11 cellular contexts compared by ENCODE assay signal in the genomic region with DNA sequence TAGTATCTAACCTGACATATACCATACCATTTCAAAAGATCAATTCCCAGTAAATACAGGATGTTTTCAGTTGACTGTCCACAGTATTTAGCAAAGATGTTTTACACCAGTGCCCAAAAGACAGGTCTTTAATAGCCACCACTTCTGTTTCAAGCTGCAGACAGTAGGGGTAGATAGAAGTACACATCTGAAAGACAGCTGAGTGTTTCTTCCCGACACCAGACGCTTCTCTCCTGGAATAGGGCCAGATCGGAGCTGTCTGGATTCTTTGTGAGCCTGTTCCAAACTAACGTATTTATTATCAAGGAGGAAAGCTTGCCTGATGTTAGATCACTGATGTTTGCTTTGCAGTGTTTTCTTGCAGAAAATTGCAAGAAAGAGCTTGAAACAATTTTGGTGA.
DNase-seq lines count a peak whose midpoint lies in the region; ATAC-seq and TF ChIP-seq lines count a peak whose summit lies in the region.
"Had no signal": no experiment of that assay in that cellular context is flagged by ENCODE, and none has a peak within 500 bp of the region (broad histone marks: within the 10 kb centered on the region; RNA-seq: fewer than 3 reads in every experiment).

No MANE protein-coding gene starts in this region.

- no peak overlapping the region for H3K27ac ChIP-seq in GM23338 (ENCODE audit: low read depth)
- peak overlapping the region; percentile 14 to 98; a peak in 3 of 4 replicates for H3K27ac ChIP-seq in SK-N-SH (ENCODE audit: low read depth in 2 of 2, low read length in 1 of 2)

- TF ChIP-seq CTCF in GM23338 (conservative IDR thresholded peaks at IDR 0.05; ENCODE audit: low read depth in 2 of 2) (peak in 1 of 2 experiments; percentile 40; a peak in 2 of 4 replicates), SK-N-SH (IDR thresholded peaks at IDR 0.05) (peak; percentile 58), GM20000 (IDR thresholded peaks at IDR 0.05; ENCODE audit: extremely low read depth, missing control alignments) (no peak)

- 0 out of 2 replicates have a peak overlapping the region, but pooled peaks have one; percentile 22 for H3K9ac ChIP-seq in SK-N-SH

- H3K4me3 Mint-ChIP-seq in GM23338, result no peak overlapping the region
- no peak overlapping the region for H3K4me3 Mint-ChIP-seq in naive thymus-derived CD8-positive, alpha-beta T cell

- peak; percentile 94 for TF ChIP-seq RAD21 in SK-N-SH (IDR thresholded peaks at IDR 0.05; ENCODE audit: low read length)

- H3K9me3 ChIP-seq in SK-N-SH, result no peaks in the 10 kb centered on the region
- H3K9me3 ChIP-seq: HAP-1 had no signal

- H3K4me3 ChIP-seq in GM23338 (no peak overlapping the region), SK-N-SH (ENCODE audit: low read depth in 2 of 2, low read length in 1 of 2) (peak overlapping the region in 1 of 2 experiments; percentile 34; a peak in 1 of 4 replicates)
- H3K4me3 ChIP-seq: HAP-1 had no signal

- H4K20me1 ChIP-seq in GM23338 (replicated peaks; ENCODE audit: insufficient read depth) (no peaks in the 10 kb centered on the region), SK-N-SH (ENCODE audit: insufficient read depth) (no peaks in the 10 kb centered on the region)

- H3K79me2 ChIP-seq in GM23338 (replicated peaks; ENCODE audit: insufficient read depth) (no peaks in the 10 kb centered on the region), SK-N-SH (ENCODE audit: insufficient read depth) (no peaks in the 10 kb centered on the region)

- POLR2A ChIA-PET in SK-N-SH (lab: Yijun Ruan, JAX), result interaction anchor here (0.8 to 1.8 kb wide), 4 partner anchors 135 to 796 kb away, joined by 3 to 6 read pairs (median 4); partner anchors contain the start of genes AZI2, RBMS3 and ZCWPW2
- POLR2A ChIA-PET in naive thymus-derived CD8-positive, alpha-beta T cell (lab: Charles Lee), result no interaction called here

- H3K36me3 ChIP-seq in GM23338 (ENCODE audit: insufficient read depth) (no peaks in the 10 kb centered on the region), SK-N-SH (replicated peaks in 1 of 2; ENCODE audit: control insufficient read depth in 1 of 2, insufficient read depth in 2 of 2, low read length in 1 of 2) (no peaks in the 10 kb centered on the region)
- H3K36me3 ChIP-seq: HAP-1 had no signal

- DNase-seq in GM23338 (ENCODE audit: low spot score), result peak; percentile 23
- peak; percentile 55 for DNase-seq in SK-N-SH
- DNase-seq in glomerular visceral epithelial cell (ENCODE audit: extremely low spot score), result peak; percentile 67
- DNase-seq in pulmonary artery endothelial cell (ENCODE audit: low read depth, low spot score), result peak; percentile 13
- no peak for DNase-seq in GM20000 (ENCODE audit: low spot score)
- no peak for DNase-seq in naive thymus-derived CD8-positive, alpha-beta T cell
- DNase-seq: activated naive CD4-positive, alpha-beta T cell treated with anti-CD3 and anti-CD28 coated beads, Interleukin-2, amount 50 U/mL, for 16 hours; stimulated activated CD4-positive, alpha-beta T cell treated with anti-CD3 and anti-CD28 coated beads, Interleukin-4, amount 100 ng/mL, for 4 hours had no signal

- H3K27ac Mint-ChIP-seq in GM23338, result no peak overlapping the region
- no peak overlapping the region for H3K27ac Mint-ChIP-seq in naive thymus-derived CD8-positive, alpha-beta T cell

- CTCF ChIA-PET in SK-N-SH (lab: Yijun Ruan, JAX), result interaction anchor here (0.6 to 5.1 kb wide), 26 partner anchors 132 to 1607 kb away, joined by 3 to 35 read pairs (median 4); partner anchors contain the start of gene RBMS3

- H3F3A ChIP-seq in GM23338 (replicated peaks; ENCODE audit: low read depth) (no peaks in the 10 kb centered on the region), SK-N-SH (replicated peaks; ENCODE audit: insufficient read depth) (no peaks in the 10 kb centered on the region)

- ATAC-seq in GM23338 (no peak), GM18870 (IDR thresholded peaks at IDR 0.05; ENCODE audit: unreplicated experiment) (no peak), HG02884 (IDR thresholded peaks at IDR 0.05; ENCODE audit: unreplicated experiment) (no peak)
- no peak for ATAC-seq in naive thymus-derived CD8-positive, alpha-beta T cell

- no peaks in the 10 kb centered on the region for H3K36me3 Mint-ChIP-seq in GM23338 (ENCODE audit: low read depth)
- H3K36me3 Mint-ChIP-seq in naive thymus-derived CD8-positive, alpha-beta T cell, result no peaks in the 10 kb centered on the region

- no peaks in the 10 kb centered on the region for H3K9me3 Mint-ChIP-seq in GM23338
- H3K9me3 Mint-ChIP-seq in naive thymus-derived CD8-positive, alpha-beta T cell, result peaks cover 0 to 3% (median 0%) of the 10 kb centered on the region in 9 donors

- H2AFZ ChIP-seq in GM23338 (no peak overlapping the region), SK-N-SH (ENCODE audit: low read depth) (peak overlapping the region; percentile 68; the same call in 1 of the 2 replicates)

- 5% methylated on average over 4 of the region's 4 CpGs for WGBS in SK-N-SH (ENCODE audit: low lambda C conversion rate)

- peak in 1 of 2 experiments; percentile 93; a peak in 3 of 4 replicates for TF ChIP-seq EP300 in SK-N-SH (IDR thresholded peaks at IDR 0.05; ENCODE audit: borderline replicate concordance in 1 of 2, low read depth in 1 of 2, low read length in 1 of 2)

- H3K27me3 ChIP-seq in GM23338 (ENCODE audit: insufficient read depth) (no peaks in the 10 kb centered on the region), SK-N-SH (ENCODE audit: insufficient read depth) (no peaks in the 10 kb centered on the region)

- no peaks in the 10 kb centered on the region for H3K27me3 Mint-ChIP-seq in GM23338 (ENCODE audit: insufficient read depth, low read depth, poor library complexity)
- H3K27me3 Mint-ChIP-seq in naive thymus-derived CD8-positive, alpha-beta T cell, result peaks cover 0 to 6% (median 0%) of the 10 kb centered on the region in 5 donors

- no peaks in the 10 kb centered on the region for H3K9me2 ChIP-seq in GM23338 (ENCODE audit: insufficient read depth)
- no peaks in the 10 kb centered on the region for H3K9me2 ChIP-seq in SK-N-SH

- peaks cover 5% of the 10 kb centered on the region; the same call in 2 of the 3 replicates for H3K4me1 Mint-ChIP-seq in GM23338
- H3K4me1 Mint-ChIP-seq in naive thymus-derived CD8-positive, alpha-beta T cell, result peaks cover 0 to 2% (median 0%) of the 10 kb centered on the region in 4 donors

- H3K4me1 ChIP-seq in GM23338 (ENCODE audit: insufficient read depth) (peaks cover 17% of the 10 kb centered on the region; the same call in 1 of the 2 replicates), SK-N-SH (ENCODE audit: control insufficient read depth in 1 of 2, insufficient read depth in 2 of 2, low read depth in 1 of 2, low read length in 1 of 2) (peaks cover 23 to 25% of the 10 kb centered on the region in 2 experiments)

- H3K4me2 ChIP-seq in GM23338 (no peak overlapping the region), SK-N-SH (peak overlapping the region; percentile 53; the same call in 1 of the 2 replicates)

TF ChIP-seq in GM23338, 12 proteins besides CTCF, POLR2A, EP300 and RAD21 (continues in another document):
- TF ChIP-seq STAT1 (IDR thresholded peaks at IDR 0.05; ENCODE audit: unreplicated experiment), result no peak
- TF ChIP-seq ZNF331 (CRISPR knock-in tag; IDR thresholded peaks at IDR 0.05; ENCODE audit: low read depth), result no peak
- no peak for TF ChIP-seq ZNF114 (CRISPR knock-in tag; IDR thresholded peaks at IDR 0.05)
- TF ChIP-seq POLR2AphosphoS5 (IDR thresholded peaks at IDR 0.05; ENCODE audit: low read depth), result no peak

TF ChIP-seq in SK-N-SH, 30 proteins besides CTCF, POLR2A, EP300 and RAD21 (continues in another document):
- peak; percentile 83 for TF ChIP-seq NFIC (IDR thresholded peaks at IDR 0.05; ENCODE audit: borderline replicate concordance)
- TF ChIP-seq FOXM1 (IDR thresholded peaks at IDR 0.05; ENCODE audit: low read depth), result no peak
- no peak for TF ChIP-seq YY1 (IDR thresholded peaks at IDR 0.05; ENCODE audit: low read depth)
- 0 out of 2 replicates have a peak, but pooled peaks have one; percentile 28 for TF ChIP-seq SIN3A (IDR thresholded peaks at IDR 0.05; ENCODE audit: borderline replicate concordance, low read depth, low read length)
- no peak for TF ChIP-seq MAX (IDR thresholded peaks at IDR 0.05; ENCODE audit: low read depth)
- TF ChIP-seq GATA2 (CRISPR knock-in tag; IDR thresholded peaks at IDR 0.05), result peak; percentile 54
- TF ChIP-seq JUND (IDR thresholded peaks at IDR 0.05), result no peak
- no peak for TF ChIP-seq RFX5 (IDR thresholded peaks at IDR 0.05; ENCODE audit: low read length)
- TF ChIP-seq USF2 (IDR thresholded peaks at IDR 0.05; ENCODE audit: borderline replicate concordance, low read depth, low read length), result no peak
- no peak for TF ChIP-seq NRF1 (IDR thresholded peaks at IDR 0.05; ENCODE audit: low read depth, low read length)
- no peak for TF ChIP-seq MEF2A (IDR thresholded peaks at IDR 0.05; ENCODE audit: borderline replicate concordance, low read depth)
- no peak for TF ChIP-seq IRF3 (IDR thresholded peaks at IDR 0.05; ENCODE audit: low read depth, low read length)
- TF ChIP-seq FOXJ3 (CRISPR knock-in tag; IDR thresholded peaks at IDR 0.05), result 0 out of 2 replicates have a peak, but pooled peaks have one; percentile 16
- TF ChIP-seq TCF12 (IDR thresholded peaks at IDR 0.05), result peak; percentile 67

Comparison
In these comparisons a context has a peak if more than half of its experiments do, and no peak if none do; other contexts are left out.
1. DNase-seq: peak in GM23338 (single experiment), SK-N-SH (single experiment), glomerular visceral epithelial cell (single experiment) and pulmonary artery endothelial cell (single experiment); none in GM20000 (single experiment) and naive thymus-derived CD8-positive, alpha-beta T cell (0 of 10).